19 cellular contexts compared by ENCODE assay signal in the genomic region with DNA sequence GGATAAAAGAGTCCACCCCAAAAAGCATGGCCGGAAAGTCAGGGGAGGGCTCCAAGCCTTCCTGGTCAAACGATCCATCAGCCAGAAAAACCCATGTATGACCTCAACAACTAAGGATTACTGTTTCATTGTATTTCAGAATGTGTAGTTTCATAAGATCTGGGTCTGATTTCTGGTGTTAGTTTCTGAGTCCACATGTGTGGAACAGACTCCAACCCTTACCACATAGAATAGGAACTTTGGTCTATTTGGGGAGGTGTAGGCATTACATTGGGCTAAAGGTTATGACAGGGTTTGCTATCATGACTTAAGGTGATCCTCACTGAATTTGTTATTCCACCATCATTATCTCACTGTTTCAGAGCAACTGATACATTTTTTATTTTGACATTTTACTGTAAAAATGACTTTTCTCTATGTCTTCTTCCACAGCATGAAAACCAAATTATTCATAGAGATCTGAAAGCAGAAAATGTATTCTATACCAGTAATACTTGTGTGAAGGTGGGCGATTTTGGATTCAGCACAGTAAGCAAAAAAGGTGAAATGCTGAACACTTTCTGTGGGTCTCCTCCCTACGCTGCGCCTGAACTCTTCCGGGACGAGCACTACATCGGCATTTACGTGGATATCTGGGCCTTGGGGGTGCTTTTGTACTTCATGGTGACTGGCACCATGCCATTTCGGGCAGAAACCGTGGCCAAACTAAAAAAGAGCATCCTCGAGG. TPM values are rescaled to one million over a fixed set of nuclear protein-coding genes. Genes with fewer than 3 reads are reported as not detected.
A peak's percentile ranks its signal among the peaks of the same experiment; 100 is the strongest.
DNase-seq lines count a peak whose midpoint lies in the region; ATAC-seq and TF ChIP-seq lines count a peak whose summit lies in the region.
"Had no signal": no experiment of that assay in that cellular context is flagged by ENCODE, and none has a peak within 500 bp of the region (broad histone marks: within the 10 kb centered on the region; RNA-seq: fewer than 3 reads in every experiment).

No MANE protein-coding gene starts in this region.

- POLR2A ChIA-PET in IMR-90 (lab: Charles Lee; ENCODE audit: unreplicated experiment) (no interaction called here), OCI-LY7 (lab: Charles Lee) (no interaction called here)
- POLR2A ChIA-PET in CD8-positive, alpha-beta T cell (lab: Charles Lee): no interaction called here

- H3K27ac ChIP-seq in IMR-90 (ENCODE audit: insufficient read depth, low read length) (no peak overlapping the region), liver (ENCODE audit: low read depth in 1 of 2, low read length in 2 of 2) (no peak overlapping the region), OCI-LY7 (ENCODE audit: low read depth, low read length, poor library complexity, severe bottlenecking) (no peak overlapping the region)
- H3K27ac ChIP-seq in CD8-positive, alpha-beta T cell (ENCODE audit: low read depth, low read length): no peak overlapping the region
- H3K27ac ChIP-seq: GM23248 had no signal

- H3K18ac ChIP-seq in IMR-90 (ENCODE audit: low read depth, low read length): no peak overlapping the region

- H3K79me1 ChIP-seq in IMR-90 (ENCODE audit: low read depth in 1 of 2, low read length in 2 of 2): no peaks in the 10 kb centered on the region

- ATAC-seq in IMR-90 (ENCODE audit: low read depth): no peak
- no peak for ATAC-seq in CD8-positive, alpha-beta T cell
- ATAC-seq: GM12878 had no signal

- no peaks in the 10 kb centered on the region for H3K9me2 ChIP-seq in OCI-LY7 (ENCODE audit: insufficient read depth, low read length)

- no peak overlapping the region for H2BK5ac ChIP-seq in IMR-90 (ENCODE audit: low read depth, low read length, poor library complexity, severe bottlenecking)

- H3K4me2 ChIP-seq in IMR-90 (ENCODE audit: low read depth, low read length) (no peak overlapping the region), OCI-LY7 (ENCODE audit: low read length) (no peak overlapping the region)

- no peak overlapping the region for H3K14ac ChIP-seq in IMR-90 (replicated peaks; ENCODE audit: low read depth, low read length)

- no peaks in the 10 kb centered on the region for H3K4me1 Mint-ChIP-seq in CD8-positive, alpha-beta T cell (ENCODE audit: low read depth)
- H3K4me1 Mint-ChIP-seq: CD4-positive, alpha-beta memory T cell had no signal

- intact Hi-C loops in IMR-90 (cut with micrococcal nuclease): no loop called here
- intact Hi-C loops in CD8-positive, alpha-beta T cell (cut with DNase I, micrococcal nuclease): loop anchor here in 1 of 2 experiments (10.0 kb wide), 1 partner anchor 105 kb away; no protein-coding TSS in a partner anchor
- intact Hi-C loops in OCI-LY7 (cut with micrococcal nuclease; ENCODE audit: unreplicated experiment): no loop called here

- BruUV-seq in IMR-90 (replicated peaks; lab: Mats Ljungman, UMichigan) (no TSS peak), OCI-LY7 (replicated peaks; lab: Mats Ljungman, UMichigan) (no TSS peak)

- H3K9ac ChIP-seq in IMR-90 (ENCODE audit: low read depth, low read length) (no peak overlapping the region), liver (ENCODE audit: low read depth in 1 of 2, low read length in 2 of 2) (no peak overlapping the region)
- H3K9ac ChIP-seq: GM23248 had no signal

- 77% methylated on average over 7 of the region's 12 CpGs; no CpG with 5 or more reads in 1 of the 2 experiments for WGBS in IMR-90 (ENCODE audit: extremely low coverage in 2 of 2, insufficient read length in 1 of 2), 2 experiments
- 90% methylated on average over 12 of the region's 12 CpGs for WGBS in liver

- H3K4me1 ChIP-seq in IMR-90 (ENCODE audit: control insufficient read depth, insufficient read depth, low read length): no peaks in the 10 kb centered on the region
- peaks cover 0 to 8% (median 2%) of the 10 kb centered on the region in 4 donors for H3K4me1 ChIP-seq in liver (ENCODE audit: control insufficient read depth in 4 of 4, insufficient read depth in 4 of 4, low read length in 3 of 4)
- no peaks in the 10 kb centered on the region for H3K4me1 ChIP-seq in CD8-positive, alpha-beta T cell (ENCODE audit: insufficient read depth, low read length)
- H3K4me1 ChIP-seq in OCI-LY7 (ENCODE audit: insufficient read depth, low read length, poor library complexity, severe bottlenecking): no peaks in the 10 kb centered on the region
- H3K4me1 ChIP-seq: Caco-2 had no signal

- H3K9me3 Mint-ChIP-seq in CD8-positive, alpha-beta T cell: no peaks in the 10 kb centered on the region

- no peaks in the 10 kb centered on the region for H3K36me3 Mint-ChIP-seq in CD8-positive, alpha-beta T cell

- CTCF ChIA-PET in IMR-90 (lab: Yijun Ruan, JAX) (no interaction called here), OCI-LY7 (lab: Charles Lee; ENCODE audit: unreplicated experiment) (no interaction called here)
- CTCF ChIA-PET in CD8-positive, alpha-beta T cell (lab: Charles Lee): no interaction called here

- no peak overlapping the region for H2BK20ac ChIP-seq in IMR-90 (ENCODE audit: low read depth, low read length)

- TF ChIP-seq RAD21 in IMR-90 (IDR thresholded peaks at IDR 0.05; ENCODE audit: low read length) (no peak), liver (IDR thresholded peaks at IDR 0.05) (no peak)

- dilution Hi-C loops in IMR-90 (cut with HindIII; ENCODE audit: low sequenced_read_pairs, unreplicated experiment): no loop called here

- no peak overlapping the region for H3K4ac ChIP-seq in IMR-90 (ENCODE audit: low read depth, low read length)

- peaks cover 4% of the 10 kb centered on the region for H3K27me3 Mint-ChIP-seq in CD8-positive, alpha-beta T cell (ENCODE audit: low read depth)

- no peak overlapping the region for H3K27ac Mint-ChIP-seq in CD8-positive, alpha-beta T cell
- H3K27ac Mint-ChIP-seq: CD4-positive, alpha-beta memory T cell had no signal

- H4K20me1 ChIP-seq in IMR-90 (ENCODE audit: insufficient read depth, low read length) (no peaks in the 10 kb centered on the region), OCI-LY7 (ENCODE audit: insufficient read depth, low read length) (no peaks in the 10 kb centered on the region)

- no peak overlapping the region for H4K8ac ChIP-seq in IMR-90 (ENCODE audit: low read depth in 2 of 2, low read length in 2 of 2)

- H2AK5ac ChIP-seq in IMR-90 (ENCODE audit: low read depth, low read length): no peak overlapping the region

- no peaks in the 10 kb centered on the region for H3K79me2 ChIP-seq in OCI-LY7 (ENCODE audit: insufficient read depth, low read depth, low read length)

- H3K36me3 ChIP-seq in IMR-90 (ENCODE audit: control insufficient read depth, insufficient read depth, low read length) (no peaks in the 10 kb centered on the region), liver (ENCODE audit: control insufficient read depth in 4 of 4, insufficient read depth in 3 of 4, low read depth in 1 of 4, low read length in 3 of 4) (no peaks in the 10 kb centered on the region), OCI-LY7 (ENCODE audit: insufficient read depth, low read length) (no peaks in the 10 kb centered on the region)
- H3K36me3 ChIP-seq in CD8-positive, alpha-beta T cell (ENCODE audit: insufficient read depth, low read length): no peaks in the 10 kb centered on the region

- no peak for TF ChIP-seq CTCF in IMR-90 (conservative IDR thresholded peaks at IDR 0.05; ENCODE audit: low read depth, low read length)
- no peak for TF ChIP-seq CTCF in liver (IDR thresholded peaks at IDR 0.05; ENCODE audit: low read depth, low read length, missing input control)
- TF ChIP-seq CTCF in CD8-positive, alpha-beta T cell (IDR thresholded peaks at IDR 0.05): no peak
- TF ChIP-seq CTCF in OCI-LY7 (conservative IDR thresholded peaks at IDR 0.05; ENCODE audit: low read length): no peak

- H3K4me3 Mint-ChIP-seq in CD8-positive, alpha-beta T cell: no peak overlapping the region
- H3K4me3 Mint-ChIP-seq: CD4-positive, alpha-beta memory T cell had no signal

- H3K23ac ChIP-seq in IMR-90 (ENCODE audit: low read depth, low read length): no peak overlapping the region

- H3K9me3 ChIP-seq in IMR-90 (ENCODE audit: control insufficient read depth, insufficient read depth, low read length) (no peaks in the 10 kb centered on the region), liver (ENCODE audit: control insufficient read depth in 4 of 4, low read length in 3 of 4) (no peaks in the 10 kb centered on the region), OCI-LY7 (ENCODE audit: low read length) (no peaks in the 10 kb centered on the region)
- H3K9me3 ChIP-seq in CD8-positive, alpha-beta T cell (ENCODE audit: low read length): no peaks in the 10 kb centered on the region
- H3K9me3 ChIP-seq: Caco-2 had no signal

- no peak for TF ChIP-seq POLR2A in IMR-90 (IDR thresholded peaks at IDR 0.05; ENCODE audit: low read depth, low read length)

- H3K4me3 ChIP-seq in IMR-90 (ENCODE audit: insufficient read depth, low read depth, low read length) (no peak overlapping the region), liver (ENCODE audit: low read depth in 1 of 3, low read length in 3 of 3) (no peak overlapping the region), OCI-LY7 (ENCODE audit: low read depth, low read length, poor library complexity, severe bottlenecking) (no peak overlapping the region)
- no peak overlapping the region for H3K4me3 ChIP-seq in CD8-positive, alpha-beta T cell (ENCODE audit: low read depth, low read length)
- H3K4me3 ChIP-seq: GM12878, GM23248 had no signal

- H2BK15ac ChIP-seq in IMR-90 (ENCODE audit: low read depth, low read length): no peak overlapping the region

- H3K9me1 ChIP-seq in IMR-90 (ENCODE audit: insufficient read depth, low read length): no peaks in the 10 kb centered on the region

- H2BK120ac ChIP-seq in IMR-90 (ENCODE audit: low read depth, low read length): no peak overlapping the region

- peaks cover under 1% of the 10 kb centered on the region for H3K27me3 ChIP-seq in IMR-90 (ENCODE audit: control insufficient read depth, insufficient read depth, low read length)
- H3K27me3 ChIP-seq in liver (ENCODE audit: control insufficient read depth in 4 of 4, insufficient read depth in 4 of 4, low read length in 3 of 4): no peaks in the 10 kb centered on the region
- no peaks in the 10 kb centered on the region for H3K27me3 ChIP-seq in CD8-positive, alpha-beta T cell (ENCODE audit: insufficient read depth, low read length)

- H2AFZ ChIP-seq in IMR-90 (replicated peaks; ENCODE audit: low read length, poor library complexity) (no peak overlapping the region), OCI-LY7 (ENCODE audit: low read length) (no peak overlapping the region)
- H2AFZ ChIP-seq: GM23248 had no signal

- in situ Hi-C loops in IMR-90 (cut with MboI; ENCODE audit: low sequenced_read_pairs): no loop called here

- no peak overlapping the region for H4K91ac ChIP-seq in IMR-90 (ENCODE audit: insufficient read depth, low read depth, low read length)

- no peak overlapping the region for H2AK9ac ChIP-seq in IMR-90 (replicated peaks; ENCODE audit: low read depth, low read length, poor library complexity)

- H4K5ac ChIP-seq in IMR-90 (ENCODE audit: low read depth, low read length): no peak overlapping the region

- H3K56ac ChIP-seq in IMR-90 (ENCODE audit: extremely low read depth, insufficient read depth, low read length): no peak overlapping the region

- DNase-seq in IMR-90: no peak
- peak; percentile 6 for DNase-seq in fibroblast of peridontal ligament (ENCODE audit: extremely low read depth)
- no peak for DNase-seq in CD8-positive, alpha-beta T cell
- no peak for DNase-seq in NCI-H2029 (lab: John Stamatoyannopoulos, UW)
- DNase-seq in OCI-LY7 (ENCODE audit: low spot score): no peak
- DNase-seq in activated CD4-positive, CD25-positive, alpha-beta regulatory T cell (lab: John Stamatoyannopoulos, UW): no peak
- DNase-seq: 8988T; C1 segment of cervical spinal cord; Caco-2; CD4-positive, alpha-beta memory T cell; DMS 273 treated with DMSO at 0.1 percent for 48 hours; DMS79; EL; GDM1; GM23248; H7; HCEC 1CT had no signal

RNA-seq across cellular contexts. Expression of a gene that starts 33.5 kb away (rescaled TPM):
- total RNA-seq in IMR-90 (2012; rRNA removed) (30.6 and 32.8 TPM in 2 replicates), liver (100 to 1,000 TPM; 429 to 878 TPM), OCI-LY7 (2022) (202 and 236 TPM in 2 replicates)
- polyA plus RNA-seq in IMR-90 (2012; rRNA removed) (19.2 and 27.5 TPM in 2 replicates), liver (100 to 1,000 TPM in 1 of 2 donors, 10 to 100 TPM in 1; 41.7 to 144 TPM)
- polyA plus RNA-seq in IMR-90 (2012; cell fraction: cytosol; rRNA removed): 4.4 and 5.1 TPM in 2 replicates
- polyA plus RNA-seq in IMR-90 (2012; cell fraction: nucleus; rRNA removed; ENCODE audit: low replicate concordance): 8.8 and 41.8 TPM in 2 replicates
- 10 to 100 TPM; 74.1 to 74.7 TPM for total RNA-seq in CD8-positive, alpha-beta T cell
- total RNA-seq in OCI-LY7 (2014; rRNA removed; shearing (Covaris generic)): 59.5 and 66.9 TPM in 2 replicates
